ENCODE assay signal across 2 cellular contexts in genomic region chr12:56518570-56518969, GRCh38.
TF ChIP-seq lines count a peak whose summit lies in the region.

No MANE protein-coding gene starts in this region.

TF ChIP-seq in SK-N-SH, 30 proteins besides CTCF, POLR2A, EP300 and RAD21 (continued from another document):
- TF ChIP-seq FOXJ3 (CRISPR knock-in tag; IDR thresholded peaks at IDR 0.05) (no peak), RFX5 (IDR thresholded peaks at IDR 0.05; ENCODE audit: low read length) (no peak), ELF1 (IDR thresholded peaks at IDR 0.05) (no peak), REST (IDR thresholded peaks at IDR 0.05; ENCODE audit: low read depth, low read length) (no peak), ZBTB33 (IDR thresholded peaks at IDR 0.05; ENCODE audit: borderline replicate concordance, low read depth) (no peak), NFIC (IDR thresholded peaks at IDR 0.05; ENCODE audit: borderline replicate concordance) (no peak), TAF1 (IDR thresholded peaks at IDR 0.05; ENCODE audit: borderline replicate concordance, low read depth, low read length) (no peak), JUND (IDR thresholded peaks at IDR 0.05) (0 out of 2 replicates have a peak, but pooled peaks have one; percentile 14), NRF1 (IDR thresholded peaks at IDR 0.05; ENCODE audit: low read depth, low read length) (no peak), GABPA (IDR thresholded peaks at IDR 0.05; ENCODE audit: low read depth) (no peak), YY1 (IDR thresholded peaks at IDR 0.05; ENCODE audit: low read depth) (no peak), MXI1 (IDR thresholded peaks at IDR 0.05; ENCODE audit: low read depth, low read length) (no peak), POLR2AphosphoS5 (IDR thresholded peaks at IDR 0.05; ENCODE audit: low read depth, low read length) (no peak), GATA2 (CRISPR knock-in tag; IDR thresholded peaks at IDR 0.05) (no peak), USF2 (IDR thresholded peaks at IDR 0.05; ENCODE audit: borderline replicate concordance, low read depth, low read length) (no peak), MAX (IDR thresholded peaks at IDR 0.05; ENCODE audit: low read depth) (0 out of 2 replicates have a peak, but pooled peaks have one; percentile 14), FOSL2 (IDR thresholded peaks at IDR 0.05; ENCODE audit: borderline replicate concordance, low read depth) (peak; percentile 35; the same call in 1 of the 2 replicates)

TF ChIP-seq in SK-N-SH treated with all-trans-retinoic acid at 6 μM for 48 hours, 23 proteins besides CTCF, POLR2A, EP300 and RAD21 (continued from another document):
- TF ChIP-seq CREB5 (CRISPR knock-in tag; IDR thresholded peaks at IDR 0.05; ENCODE audit: low read depth) (no peak), ZFP3 (CRISPR knock-in tag; IDR thresholded peaks at IDR 0.05) (no peak), OSR1 (CRISPR knock-in tag; IDR thresholded peaks at IDR 0.05) (no peak)
